In the genomic region with DNA sequence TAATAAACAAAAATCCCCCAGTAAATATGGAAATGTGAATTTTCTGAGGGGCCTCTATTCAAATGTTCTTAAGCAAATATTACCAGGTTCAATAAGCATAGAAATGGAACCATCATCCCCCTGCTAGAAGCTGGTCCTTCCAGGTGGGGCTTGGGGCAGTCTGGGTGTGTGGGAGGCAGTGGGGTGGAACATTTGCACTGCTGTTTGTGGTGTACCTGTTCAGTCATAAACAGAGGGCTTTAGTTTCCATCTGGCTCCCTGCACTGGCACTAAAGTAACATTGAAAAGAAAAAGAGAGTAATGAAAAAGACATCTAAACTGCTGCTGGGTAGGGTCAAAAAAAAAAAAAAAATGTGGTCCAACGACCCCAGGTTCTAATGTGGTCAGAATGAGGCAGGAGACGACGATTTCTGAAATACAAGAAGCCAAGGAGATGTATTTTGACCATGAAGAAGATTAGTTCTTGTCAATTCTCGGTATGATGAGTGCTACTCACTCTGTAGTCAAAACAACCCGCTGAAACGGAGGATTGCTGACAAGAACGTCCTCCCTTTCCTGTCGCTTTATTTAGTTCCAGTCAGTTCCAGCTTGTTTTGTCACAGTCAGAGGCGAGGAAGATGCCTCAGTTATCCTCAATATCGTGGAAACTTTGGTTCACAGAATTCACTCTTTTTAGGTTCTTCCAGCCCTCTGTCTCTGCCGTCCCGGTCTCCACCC, we compare ENCODE assay signal across 10 cellular contexts.
DNase-seq lines count a peak whose midpoint lies in the region; ATAC-seq and TF ChIP-seq lines count a peak whose summit lies in the region.
"Had no signal": no experiment of that assay in that cellular context is flagged by ENCODE, and none has a peak within 500 bp of the region (broad histone marks: within the 10 kb centered on the region; RNA-seq: fewer than 3 reads in every experiment).

No MANE protein-coding gene starts in this region.

- H3K27me3 Mint-ChIP-seq in stimulated activated naive CD8-positive, alpha-beta T cell treated with anti-CD3 and anti-CD28 coated beads, Interleukin-15, amount 100 ng/mL, for 72 hours: peaks cover 60% of the 10 kb centered on the region

- ATAC-seq in HG02840 (IDR thresholded peaks at IDR 0.05; ENCODE audit: low FRiP score, unreplicated experiment): peak; percentile 80
- no peak for ATAC-seq in stimulated activated naive CD8-positive, alpha-beta T cell treated with anti-CD3 and anti-CD28 coated beads, Interleukin-15, amount 100 ng/mL, for 72 hours
- ATAC-seq: foreskin keratinocyte, Panc1 had no signal

- H3K27ac Mint-ChIP-seq in stimulated activated naive CD8-positive, alpha-beta T cell treated with anti-CD3 and anti-CD28 coated beads, Interleukin-15, amount 100 ng/mL, for 72 hours: peak overlapping the region; percentile 39 to 52

- H3K9me3 Mint-ChIP-seq in stimulated activated naive CD8-positive, alpha-beta T cell treated with anti-CD3 and anti-CD28 coated beads, Interleukin-15, amount 100 ng/mL, for 72 hours: no peaks in the 10 kb centered on the region

- H3K4me1 Mint-ChIP-seq in stimulated activated naive CD8-positive, alpha-beta T cell treated with anti-CD3 and anti-CD28 coated beads, Interleukin-15, amount 100 ng/mL, for 72 hours: peaks cover 54% of the 10 kb centered on the region

- no peak for TF ChIP-seq POLR2A in erythroblast (IDR thresholded peaks at IDR 0.05; ENCODE audit: low read length)

- peak overlapping the region in 1 of 2 donors; percentile 29 for H3K4me3 Mint-ChIP-seq in stimulated activated naive CD8-positive, alpha-beta T cell treated with anti-CD3 and anti-CD28 coated beads, Interleukin-15, amount 100 ng/mL, for 72 hours

- peak; percentile 19 for DNase-seq in stimulated activated CD4-positive, alpha-beta T cell treated with anti-CD3 and anti-CD28 coated beads, Interleukin-1b, Interleukin-23, amount 100 ng/mL, for 48 hours
- DNase-seq in stimulated activated CD4-positive, alpha-beta T cell treated with anti-CD3 and anti-CD28 coated beads, Interleukin-2, amount 100 ng/mL, for 48 hours: no peak
- DNase-seq in NCI-H2171 (lab: John Stamatoyannopoulos, UW) (peak; percentile 47), erythroblast (lab: John Stamatoyannopoulos, UW) (no peak), COR-L47 (lab: John Stamatoyannopoulos, UW) (no peak), ecto neural progenitor cell (ENCODE audit: low spot score) (no peak)
- peak in 1 of 2 donors; percentile 30 for DNase-seq in stimulated activated naive CD8-positive, alpha-beta T cell treated with anti-CD3 and anti-CD28 coated beads, Interleukin-15, amount 100 ng/mL, for 72 hours
- DNase-seq: foreskin keratinocyte had no signal

Comparison
In these comparisons a context has a peak if more than half of its experiments do, and no peak if none do; other contexts are left out.
1. DNase-seq: peak in stimulated activated CD4-positive, alpha-beta T cell treated with anti-CD3 and anti-CD28 coated beads, Interleukin-1b, Interleukin-23, amount 100 ng/mL, for 48 hours (single experiment) and NCI-H2171 (single experiment); none in stimulated activated CD4-positive, alpha-beta T cell treated with anti-CD3 and anti-CD28 coated beads, Interleukin-2, amount 100 ng/mL, for 48 hours (0 of 2), erythroblast (0 of 2), COR-L47 (single experiment) and ecto neural progenitor cell (single experiment).